35 cellular contexts compared by ENCODE assay signal in the genomic region with DNA sequence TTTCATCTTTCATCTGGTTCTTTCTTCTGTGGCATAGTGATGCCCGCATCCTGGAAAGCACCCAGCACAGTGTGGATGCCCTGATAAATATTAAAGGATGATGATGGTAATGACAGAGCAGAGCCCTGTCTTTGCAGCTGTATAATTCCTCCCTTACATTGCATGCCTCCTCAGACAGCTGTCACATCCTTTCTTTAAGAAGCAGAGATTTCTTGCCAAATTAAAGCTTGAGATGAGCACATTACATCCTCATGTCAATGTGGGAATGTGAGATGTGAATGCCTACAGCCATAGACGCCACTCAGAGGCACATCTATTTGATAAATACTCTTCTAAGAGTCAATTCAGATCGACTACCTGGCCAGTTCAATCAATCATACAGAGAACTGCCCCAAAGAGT.
"Had no signal": no experiment of that assay in that cellular context is flagged by ENCODE, and none has a peak within 500 bp of the region (broad histone marks: within the 10 kb centered on the region; RNA-seq: fewer than 3 reads in every experiment).

No MANE protein-coding gene starts in this region.

- H3K36me3 Mint-ChIP-seq: activated CD4-positive, alpha-beta memory T cell treated with anti-CD3 and anti-CD28 coated beads for 36 hours; activated naive CD4-positive, alpha-beta T cell treated with anti-CD3 and anti-CD28 coated beads, Interleukin-2, amount 10 ng/mL, durations not matched to agents 7 days and 5 days; activated naive CD4-positive, alpha-beta T cell treated with anti-CD3 and anti-CD28 coated beads, Interleukin-2, amount 50 U/mL, for 24 hours; activated naive CD8-positive, alpha-beta T cell; activated naive CD8-positive, alpha-beta T cell treated with anti-CD3 and anti-CD28 coated beads, Interleukin-2, amount 10 ng/mL, durations not matched to agents 7 days and 5 days; brain had no signal

- H3K9me3 ChIP-seq: ascending aorta had no signal

- H3K27ac Mint-ChIP-seq: activated B cell treated with CpG ODN at 0.5 μM for 24 hours; activated CD4-positive, alpha-beta memory T cell treated with anti-CD3 and anti-CD28 coated beads for 36 hours; activated CD4-positive, alpha-beta T cell treated with anti-CD3 and anti-CD28 coated beads, Interleukin-2, amount 10 ng/mL, durations not matched to agents 24 days and 14 days; activated CD8-positive, alpha-beta T cell treated with anti-CD3 and anti-CD28 coated beads for 36 hours; activated naive CD4-positive, alpha-beta T cell treated with anti-CD3 and anti-CD28 coated beads, Interleukin-2, amount 10 ng/mL, durations not matched to agents 7 days and 5 days; activated naive CD4-positive, alpha-beta T cell treated with anti-CD3 and anti-CD28 coated beads, Interleukin-2, amount 50 U/mL, for 24 hours; activated naive CD8-positive, alpha-beta T cell; activated naive CD8-positive, alpha-beta T cell treated with anti-CD3 and anti-CD28 coated beads, Interleukin-2, amount 10 ng/mL, durations not matched to agents 7 days and 5 days; activated naive CD8-positive, alpha-beta T cell treated with anti-CD3 and anti-CD28 coated beads, Interleukin-2, amount 50 U/mL, for 24 hours; activated T-cell treated with anti-CD3 and anti-CD28 coated beads, Interleukin-2, amount 50 U/mL, for 72 hours; activated T-helper 1 cell treated with anti-CD3 and anti-CD28 coated beads, Interleukin-12 subunit alpha, Interleukin-12 subunit beta, Interleukin-2, Interleukin-4 antibody, amounts not matched to agents 30 ng/mL and 10 ng/mL and 1 ng/mL, durations not matched to agents 14 hours and 24 hours and 36 hours; activated T-helper 17 cell treated with anti-CD3 and anti-CD28 coated beads, Interleukin-2, amount 50 U/mL, for 72 hours; T-helper 1 cell treated with Interleukin-12 subunit alpha and Interleukin-12 subunit beta and Interleukin-4 antibody, amounts not matched to agents 30 μg/mL and 1 μg/mL, for 36 hours; T-helper 2 cell treated with Interferon-gamma antibody and Interleukin-4, amounts not matched to agents 5 μg/mL and 100 μg/mL, for 36 hours had no signal

- H3K4me1 Mint-ChIP-seq: activated B cell treated with CpG ODN at 0.5 μM for 24 hours; activated CD4-positive, alpha-beta T cell treated with anti-CD3 and anti-CD28 coated beads, Interleukin-2, amount 10 ng/mL, durations not matched to agents 24 days and 14 days; activated naive CD4-positive, alpha-beta T cell treated with anti-CD3 and anti-CD28 coated beads, Interleukin-2, amount 10 ng/mL, durations not matched to agents 7 days and 5 days; activated naive CD4-positive, alpha-beta T cell treated with anti-CD3 and anti-CD28 coated beads, Interleukin-2, amount 50 U/mL, for 24 hours; activated naive CD8-positive, alpha-beta T cell treated with anti-CD3 and anti-CD28 coated beads, Interleukin-2, amount 10 ng/mL, durations not matched to agents 7 days and 5 days; activated naive CD8-positive, alpha-beta T cell treated with anti-CD3 and anti-CD28 coated beads, Interleukin-2, amount 50 U/mL, for 24 hours; activated T-helper 17 cell treated with anti-CD3 and anti-CD28 coated beads, Interleukin-2, amount 50 U/mL, for 72 hours had no signal

- DNase-seq: activated B cell treated with CpG ODN at 0.5 μM for 24 hours; activated CD4-positive, alpha-beta memory T cell treated with anti-CD3 and anti-CD28 coated beads for 36 hours; activated CD4-positive, alpha-beta T cell treated with anti-CD3 and anti-CD28 coated beads for 4 hours; activated CD4-positive, alpha-beta T cell treated with anti-CD3 and anti-CD28 coated beads, Interleukin-2, amount 10 ng/mL, durations not matched to agents 24 days and 14 days; activated CD4-positive, alpha-beta T cell treated with anti-CD3 and anti-CD28 coated beads, Interleukin-2, amount 50 U/mL, for 1 hour; activated CD4-positive, alpha-beta T cell treated with anti-CD3 and anti-CD28 coated beads, Interleukin-2, amount 50 U/mL, for 4 hours; activated CD4-positive, CD25-positive, alpha-beta regulatory T cell treated with anti-CD3 and anti-CD28 coated beads, Interleukin-2, amount 50 U/mL, for 72 hours; activated CD8-positive, alpha-beta memory T cell treated with anti-CD3 and anti-CD28 coated beads, Interleukin-2, amount 50 U/mL, for 4 hours; activated CD8-positive, alpha-beta T cell treated with anti-CD3 and anti-CD28 coated beads for 36 hours; activated gamma-delta T cell; activated naive CD4-positive, alpha-beta T cell treated with anti-CD3 and anti-CD28 coated beads, Interleukin-2, amount 10 ng/mL, durations not matched to agents 7 days and 5 days; activated naive CD4-positive, alpha-beta T cell treated with Interleukin-2 at 50 U/mL for 16 hours; activated naive CD8-positive, alpha-beta T cell treated with anti-CD3 and anti-CD28 coated beads, Interleukin-2, amount 10 ng/mL, durations not matched to agents 7 days and 5 days; activated naive CD8-positive, alpha-beta T cell treated with anti-CD3 and anti-CD28 coated beads, Interleukin-2, amount 50 U/mL, for 24 hours; activated T-cell treated with anti-CD3 and anti-CD28 coated beads for 4 hours; activated T-cell treated with anti-CD3 and anti-CD28 coated beads, Interleukin-2, amount 50 U/mL, for 1 hour; activated T-cell treated with anti-CD3 and anti-CD28 coated beads, Interleukin-2, amount 50 U/mL, for 4 hours; activated T-cell treated with anti-CD3 and anti-CD28 coated beads, Interleukin-2, amount 50 U/mL, for 72 hours; amygdala; anterior cingulate cortex; central memory CD4-positive, alpha-beta T cell; SW 1271; T-helper 1 cell; T-helper 2 cell; T-helper 9 cell had no signal

- ATAC-seq: activated CD8-positive, alpha-beta T cell treated with anti-CD3 and anti-CD28 coated beads for 36 hours; activated naive CD8-positive, alpha-beta T cell treated with anti-CD3 and anti-CD28 coated beads, Interleukin-2, amount 50 U/mL, for 24 hours; activated T-cell treated with anti-CD3 and anti-CD28 coated beads, Interleukin-2, amount 50 U/mL, for 4 hours; activated T-cell treated with anti-CD3 and anti-CD28 coated beads, Interleukin-2, amount 50 U/mL, for 72 hours; activated T-helper 17 cell treated with anti-CD3 and anti-CD28 coated beads, Interleukin-2, amount 50 U/mL, for 72 hours had no signal

- H3K36me3 ChIP-seq: ascending aorta, cardiac muscle cell had no signal

- H3K27me3 ChIP-seq: ascending aorta, cardiac muscle cell had no signal

- H3K4me1 ChIP-seq: ascending aorta had no signal

- H3K27ac ChIP-seq: ascending aorta, cardiac muscle cell, VCaP had no signal

- H3K4me3 ChIP-seq: ascending aorta, cardiac muscle cell had no signal

- H3K4me3 Mint-ChIP-seq: activated B cell treated with CpG ODN at 0.5 μM for 24 hours; activated CD4-positive, alpha-beta memory T cell treated with anti-CD3 and anti-CD28 coated beads for 36 hours; activated CD4-positive, alpha-beta T cell treated with anti-CD3 and anti-CD28 coated beads, Interleukin-2, amount 10 ng/mL, durations not matched to agents 24 days and 14 days; activated CD8-positive, alpha-beta T cell treated with anti-CD3 and anti-CD28 coated beads for 36 hours; activated naive CD4-positive, alpha-beta T cell treated with anti-CD3 and anti-CD28 coated beads, Interleukin-2, amount 10 ng/mL, durations not matched to agents 7 days and 5 days; activated naive CD4-positive, alpha-beta T cell treated with anti-CD3 and anti-CD28 coated beads, Interleukin-2, amount 50 U/mL, for 24 hours; activated naive CD8-positive, alpha-beta T cell; activated naive CD8-positive, alpha-beta T cell treated with anti-CD3 and anti-CD28 coated beads, Interleukin-2, amount 10 ng/mL, durations not matched to agents 7 days and 5 days; activated naive CD8-positive, alpha-beta T cell treated with anti-CD3 and anti-CD28 coated beads, Interleukin-2, amount 50 U/mL, for 24 hours; activated T-cell treated with anti-CD3 and anti-CD28 coated beads, Interleukin-2, amount 50 U/mL, for 4 hours; activated T-cell treated with anti-CD3 and anti-CD28 coated beads, Interleukin-2, amount 50 U/mL, for 72 hours; activated T-helper 1 cell treated with anti-CD3 and anti-CD28 coated beads, Interleukin-12 subunit alpha, Interleukin-12 subunit beta, Interleukin-2, Interleukin-4 antibody, amounts not matched to agents 30 ng/mL and 10 ng/mL and 1 ng/mL, durations not matched to agents 14 hours and 24 hours and 36 hours; activated T-helper 17 cell treated with anti-CD3 and anti-CD28 coated beads, Interleukin-2, amount 50 U/mL, for 72 hours; brain; T-helper 1 cell treated with Interleukin-12 subunit alpha and Interleukin-12 subunit beta and Interleukin-4 antibody, amounts not matched to agents 30 μg/mL and 1 μg/mL, for 36 hours; T-helper 2 cell treated with Interferon-gamma antibody and Interleukin-4, amounts not matched to agents 5 μg/mL and 100 μg/mL, for 36 hours had no signal

- H3K27me3 Mint-ChIP-seq: activated B cell treated with CpG ODN at 0.5 μM for 24 hours; activated CD4-positive, alpha-beta memory T cell treated with anti-CD3 and anti-CD28 coated beads for 36 hours; activated CD4-positive, alpha-beta T cell treated with anti-CD3 and anti-CD28 coated beads, Interleukin-2, amount 10 ng/mL, durations not matched to agents 24 days and 14 days; activated CD8-positive, alpha-beta T cell treated with anti-CD3 and anti-CD28 coated beads for 36 hours; activated naive CD4-positive, alpha-beta T cell treated with anti-CD3 and anti-CD28 coated beads, Interleukin-2, amount 10 ng/mL, durations not matched to agents 7 days and 5 days; activated naive CD4-positive, alpha-beta T cell treated with anti-CD3 and anti-CD28 coated beads, Interleukin-2, amount 50 U/mL, for 24 hours; activated naive CD8-positive, alpha-beta T cell; activated naive CD8-positive, alpha-beta T cell treated with anti-CD3 and anti-CD28 coated beads, Interleukin-2, amount 10 ng/mL, durations not matched to agents 7 days and 5 days; activated naive CD8-positive, alpha-beta T cell treated with anti-CD3 and anti-CD28 coated beads, Interleukin-2, amount 50 U/mL, for 24 hours; activated T-helper 17 cell treated with anti-CD3 and anti-CD28 coated beads, Interleukin-2, amount 50 U/mL, for 72 hours had no signal
